In genomic region chr19:1648156-1648925, GRCh38 we compare ENCODE assay signal across 11 cellular contexts. TPM values are rescaled to one million over a fixed set of nuclear protein-coding genes. Genes with fewer than 3 reads are reported as not detected.
A peak's percentile ranks its signal among the peaks of the same experiment; 100 is the strongest.
DNase-seq lines count a peak whose midpoint lies in the region; ATAC-seq and TF ChIP-seq lines count a peak whose summit lies in the region.
"Had no signal": no experiment of that assay in that cellular context is flagged by ENCODE, and none has a peak within 500 bp of the region (broad histone marks: within the 10 kb centered on the region; RNA-seq: fewer than 3 reads in every experiment).

No MANE protein-coding gene starts in this region.

- H3K4me1 Mint-ChIP-seq in CD4-positive, alpha-beta memory T cell, result peaks cover 5 to 22% (median 13%) of the 10 kb centered on the region in 4 donors

- H3K36me3 Mint-ChIP-seq in CD4-positive, alpha-beta memory T cell, result peaks cover 0 to 29% of the 10 kb centered on the region in 2 donors

- no peak overlapping the region for H3K9ac ChIP-seq in SK-N-MC (ENCODE audit: insufficient read length)
- H3K9ac ChIP-seq: neural progenitor cell had no signal

- no peak overlapping the region for H3K4me3 ChIP-seq in SK-N-MC
- no peak overlapping the region for H3K4me3 ChIP-seq in thyroid gland (replicated peaks in 1 of 3)
- no peak overlapping the region for H3K4me3 ChIP-seq in CD4-positive, alpha-beta memory T cell (ENCODE audit: low read length in 2 of 2)
- no peak overlapping the region for H3K4me3 ChIP-seq in ascending aorta
- H3K4me3 ChIP-seq: neural progenitor cell had no signal

- peak overlapping the region in 2 of 7 donors; percentile 55 to 99 for H3K27ac Mint-ChIP-seq in CD4-positive, alpha-beta memory T cell
- H3K27ac Mint-ChIP-seq: neural progenitor cell had no signal

- peaks cover 0 to 6% of the 10 kb centered on the region in 2 donors for H3K27me3 Mint-ChIP-seq in CD4-positive, alpha-beta memory T cell

- H3K27me3 ChIP-seq in thyroid gland (no peaks in the 10 kb centered on the region), ascending aorta (no peaks in the 10 kb centered on the region)
- H3K27me3 ChIP-seq in CD4-positive, alpha-beta memory T cell (ENCODE audit: insufficient read depth, low read length), result no peaks in the 10 kb centered on the region
- H3K27me3 ChIP-seq: neural progenitor cell had no signal

- DNase-seq in left ventricle myocardium superior (peak; percentile 16), Right ventricle myocardium inferior (ENCODE audit: missing footprints) (no peak), SK-N-MC (ENCODE audit: low read depth, low spot score) (no peak), thyroid gland (peak; percentile 63 to 69), DMS53 (lab: John Stamatoyannopoulos, UW) (no peak), ascending aorta (ENCODE audit: low spot score in 2 of 2) (no peak)
- DNase-seq in CD4-positive, alpha-beta memory T cell, result no peak
- DNase-seq: HCEC 1CT, left cardiac atrium had no signal

- peak overlapping the region; percentile 46; the same call in 1 of the 2 replicates for H3K27ac ChIP-seq in SK-N-MC
- H3K27ac ChIP-seq in thyroid gland, result peak overlapping the region; percentile 42 to 80 (median 49)
- H3K27ac ChIP-seq in CD4-positive, alpha-beta memory T cell (ENCODE audit: low read depth, low read length), result no peak overlapping the region
- H3K27ac ChIP-seq in ascending aorta, result no peak overlapping the region
- H3K27ac ChIP-seq: neural progenitor cell had no signal

- ATAC-seq in left ventricle myocardium superior (no peak), Right ventricle myocardium inferior (no peak), HG02610 (IDR thresholded peaks at IDR 0.05; ENCODE audit: unreplicated experiment) (peak; percentile 23)
- ATAC-seq: left cardiac atrium had no signal

- WGBS in thyroid gland, 2 donors, result 42 to 63% methylated on average over 20 to 21 of the region's 24 CpGs

- POLR2A ChIA-PET in CD4-positive, alpha-beta memory T cell (lab: Charles Lee; ENCODE audit: partially characterized antibody), result interaction anchor here (5.1 kb wide), 1 partner anchor 41 kb away, joined by 115 read pairs; the partner anchor contains the start of gene UQCR11

- TF ChIP-seq POLR2A in thyroid gland (IDR thresholded peaks at IDR 0.05), result no peak

- H3K9me3 Mint-ChIP-seq in CD4-positive, alpha-beta memory T cell, result peaks cover 0 to 5% (median 0%) of the 10 kb centered on the region in 8 donors
- H3K9me3 Mint-ChIP-seq: neural progenitor cell had no signal

- TF ChIP-seq CTCF in thyroid gland (IDR thresholded peaks at IDR 0.05) (no peak), ascending aorta (IDR thresholded peaks at IDR 0.05) (no peak)

- no peak overlapping the region for H3K4me3 Mint-ChIP-seq in CD4-positive, alpha-beta memory T cell

- intact Hi-C loops in left ventricle myocardium superior (cut with micrococcal nuclease) (no loop called here), Right ventricle myocardium inferior (cut with DNase I) (no loop called here), thyroid gland (cut with DNase I) (no loop called here), ascending aorta (cut with DNase I) (no loop called here)
- intact Hi-C loops in CD4-positive, alpha-beta memory T cell (cut with micrococcal nuclease), result no loop called here

- CTCF ChIA-PET in CD4-positive, alpha-beta memory T cell (lab: Charles Lee; ENCODE audit: partially characterized antibody), result no interaction called here

- H3K9me3 ChIP-seq in SK-N-MC (ENCODE audit: low read depth, low read length) (no peaks in the 10 kb centered on the region), thyroid gland (no peaks in the 10 kb centered on the region), ascending aorta (no peaks in the 10 kb centered on the region)
- H3K9me3 ChIP-seq in CD4-positive, alpha-beta memory T cell (ENCODE audit: control insufficient read depth in 1 of 2, low read length in 2 of 2), result no peaks in the 10 kb centered on the region

- H3K4me1 ChIP-seq in thyroid gland (peaks cover 30 to 35% of the 10 kb centered on the region in 2 donors), ascending aorta (peaks cover 0 to 14% of the 10 kb centered on the region in 2 donors)
- H3K4me1 ChIP-seq in CD4-positive, alpha-beta memory T cell (ENCODE audit: insufficient read depth, low read length), result peaks cover 17% of the 10 kb centered on the region

- H3K36me3 ChIP-seq in SK-N-MC (ENCODE audit: insufficient read depth, low read length) (peaks cover 69% of the 10 kb centered on the region), thyroid gland (no peaks in the 10 kb centered on the region), ascending aorta (peaks cover 3 to 26% of the 10 kb centered on the region in 2 donors)
- no peaks in the 10 kb centered on the region for H3K36me3 ChIP-seq in CD4-positive, alpha-beta memory T cell (ENCODE audit: insufficient read depth, low read length)

RNA-seq across cellular contexts. Expression of gene TCF3, which starts 4.1 kb away (rescaled TPM):
- total RNA-seq in left ventricle myocardium superior (20.7 TPM), Right ventricle myocardium inferior (25.3 TPM), thyroid gland (10 to 100 TPM; 28.6 to 70.6 (median 43.8) TPM), ascending aorta (209 TPM)
- total RNA-seq in CD4-positive, alpha-beta memory T cell, result 10 to 100 TPM; 72.0 to 75.7 TPM
- polyA plus RNA-seq in CD4-positive, alpha-beta memory T cell, result 10 to 100 TPM in 1 of 2 donors, 1 to 10 TPM in 1; 1.8 to 13.3 TPM

RNA-seq across cellular contexts. Expression of gene UQCR11, which starts 43.1 kb away (rescaled TPM):
- total RNA-seq in left ventricle myocardium superior (1,120 TPM), Right ventricle myocardium inferior (1,146 TPM), thyroid gland (100 to 1,000 TPM in 1 of 4 donors, 10 to 100 TPM in 3; 52.0 to 154 (median 61.9) TPM), ascending aorta (61.0 TPM)
- total RNA-seq in CD4-positive, alpha-beta memory T cell, result 100 to 1,000 TPM; 157 to 158 TPM
- polyA plus RNA-seq in CD4-positive, alpha-beta memory T cell, result 100 to 1,000 TPM; 623 to 668 TPM

RNA-seq across cellular contexts. Expression of gene MBD3, which starts 55.7 kb away (rescaled TPM):
- total RNA-seq in left ventricle myocardium superior, result 59.0 TPM
- total RNA-seq in Right ventricle myocardium inferior, result 64.2 TPM
- total RNA-seq in thyroid gland, result 100 to 1,000 TPM in 3 of 4 donors, 10 to 100 TPM in 1; 58.2 to 149 (median 115) TPM
- total RNA-seq in CD4-positive, alpha-beta memory T cell, result 10 to 100 TPM; 56.9 to 62.8 TPM
- 10 to 100 TPM in 1 of 2 donors, 1 to 10 TPM in 1; 3.9 to 12.2 TPM for polyA plus RNA-seq in CD4-positive, alpha-beta memory T cell
- total RNA-seq in ascending aorta, result 143 TPM

Comparison
In these comparisons a context has a peak if more than half of its experiments do, and no peak if none do; other contexts are left out.
1. DNase-seq: peak in left ventricle myocardium superior (single experiment) and thyroid gland (2 of 2); none in Right ventricle myocardium inferior (single experiment), SK-N-MC (single experiment), DMS53 (single experiment), CD4-positive, alpha-beta memory T cell (0 of 5) and ascending aorta (0 of 2).
2. H3K27ac ChIP-seq: peak in SK-N-MC (single experiment) and thyroid gland (3 of 3); none in CD4-positive, alpha-beta memory T cell (single experiment) and ascending aorta (0 of 2).